In genomic region chr10:110724116-110724701, GRCh38 we compare ENCODE assay signal across 11 cellular contexts.
DNase-seq lines count a peak whose midpoint lies in the region; ATAC-seq and TF ChIP-seq lines count a peak whose summit lies in the region.
"Had no signal": no experiment of that assay in that cellular context is flagged by ENCODE, and none has a peak within 500 bp of the region (broad histone marks: within the 10 kb centered on the region; RNA-seq: fewer than 3 reads in every experiment).

No MANE protein-coding gene starts in this region.

- H3K9me3 ChIP-seq in ovary (no peaks in the 10 kb centered on the region), PC-9 (ENCODE audit: insufficient read depth, low read depth) (no peaks in the 10 kb centered on the region)

- H3K4me2 ChIP-seq in PC-9 = no peak overlapping the region

- H3K36me3 Mint-ChIP-seq in activated naive CD8-positive, alpha-beta T cell treated with anti-CD3 and anti-CD28 coated beads, Interleukin-2, amount 50 U/mL, for 24 hours (ENCODE audit: low read depth) = no peaks in the 10 kb centered on the region

- no peaks in the 10 kb centered on the region for H3K36me3 ChIP-seq in GM06990 (ENCODE audit: control insufficient read depth, insufficient read depth, low read length)
- no peaks in the 10 kb centered on the region for H3K36me3 ChIP-seq in ovary
- no peaks in the 10 kb centered on the region for H3K36me3 ChIP-seq in PC-9 (ENCODE audit: low read depth)

- no peaks in the 10 kb centered on the region for H3K9me3 Mint-ChIP-seq in activated naive CD8-positive, alpha-beta T cell treated with anti-CD3 and anti-CD28 coated beads, Interleukin-2, amount 50 U/mL, for 24 hours

- H3K4me1 ChIP-seq in ovary (ENCODE audit: insufficient read depth) (no peaks in the 10 kb centered on the region), PC-9 (replicated peaks; ENCODE audit: insufficient read depth) (peaks cover 4% of the 10 kb centered on the region; the same call in 1 of the 2 replicates)

- DNase-seq in GM06990 (ENCODE audit: extremely low read depth, insufficient read length) = peak; percentile 49
- DNase-seq in GM19240 (ENCODE audit: insufficient read length, low spot score) = peak; percentile 26
- DNase-seq in activated naive CD8-positive, alpha-beta T cell treated with anti-CD3 and anti-CD28 coated beads, Interleukin-2, amount 50 U/mL, for 24 hours = no peak
- no peak for DNase-seq in ovary
- no peak for DNase-seq in PC-9
- no peak for DNase-seq in AG08396 (ENCODE audit: low spot score)
- no peak for DNase-seq in activated CD4-positive, alpha-beta T cell treated with anti-CD3 and anti-CD28 coated beads for 48 hours
- DNase-seq: activated CD4-positive, CD25-positive, alpha-beta regulatory T cell treated with anti-CD3 and anti-CD28 coated beads, Interleukin-2, amount 50 U/mL, for 72 hours; DMS53; NCI-H345 had no signal

- H3K27ac Mint-ChIP-seq in activated naive CD8-positive, alpha-beta T cell treated with anti-CD3 and anti-CD28 coated beads, Interleukin-2, amount 50 U/mL, for 24 hours = no peak overlapping the region

- H3K27ac ChIP-seq in ovary (no peak overlapping the region), PC-9 (no peak overlapping the region)

- CTCF ChIA-PET in PC-9 (lab: Charles Lee) = no interaction called here

- no peak overlapping the region for H2AFZ ChIP-seq in PC-9

- no peak overlapping the region for H3K4me3 Mint-ChIP-seq in activated naive CD8-positive, alpha-beta T cell treated with anti-CD3 and anti-CD28 coated beads, Interleukin-2, amount 50 U/mL, for 24 hours

- no peaks in the 10 kb centered on the region for H4K20me1 ChIP-seq in PC-9 (ENCODE audit: insufficient read depth)

- TF ChIP-seq CTCF in GM06990 (IDR thresholded peaks at IDR 0.05; ENCODE audit: insufficient read depth, low read length, poor library complexity, severe bottlenecking) (no peak), ovary (IDR thresholded peaks at IDR 0.05) (no peak), PC-9 (conservative IDR thresholded peaks at IDR 0.05) (no peak)

- no peak for TF ChIP-seq POLR2A in ovary (IDR thresholded peaks at IDR 0.05)

- peaks cover 33% of the 10 kb centered on the region for H3K4me1 Mint-ChIP-seq in activated naive CD8-positive, alpha-beta T cell treated with anti-CD3 and anti-CD28 coated beads, Interleukin-2, amount 50 U/mL, for 24 hours

- intact Hi-C loops in ovary (cut with DNase I) = no loop called here
- intact Hi-C loops in PC-9 (cut with micrococcal nuclease; ENCODE audit: unreplicated experiment) = no loop called here

- H3K27me3 ChIP-seq in GM06990 (replicated peaks; ENCODE audit: control insufficient read depth, insufficient read depth, low read length) = no peaks in the 10 kb centered on the region
- H3K27me3 ChIP-seq in ovary = no peaks in the 10 kb centered on the region
- H3K27me3 ChIP-seq in PC-9 (ENCODE audit: insufficient read depth, low read depth) = no peaks in the 10 kb centered on the region

- no peaks in the 10 kb centered on the region for H3K9me2 ChIP-seq in PC-9 (ENCODE audit: insufficient read depth)

- peak; percentile 56 for ATAC-seq in HG03045 (IDR thresholded peaks at IDR 0.05; ENCODE audit: unreplicated experiment)
- ATAC-seq in activated naive CD8-positive, alpha-beta T cell treated with anti-CD3 and anti-CD28 coated beads, Interleukin-2, amount 50 U/mL, for 24 hours = peak; percentile 61

- no peak for TF ChIP-seq EP300 in ovary (IDR thresholded peaks at IDR 0.05)

- H3F3A ChIP-seq in PC-9 (ENCODE audit: insufficient read depth, low read depth) = no peaks in the 10 kb centered on the region

- no TSS peak for BruUV-seq in PC-9 (replicated peaks; lab: Mats Ljungman, UMichigan)

- POLR2A ChIA-PET in PC-9 (lab: Charles Lee; ENCODE audit: unreplicated experiment) = no interaction called here

- no peak overlapping the region for H3K4me3 ChIP-seq in GM06990 (replicated peaks; ENCODE audit: low read depth, low read length)
- no peak overlapping the region for H3K4me3 ChIP-seq in ovary
- no peak overlapping the region for H3K4me3 ChIP-seq in PC-9

- H3K27me3 Mint-ChIP-seq in activated naive CD8-positive, alpha-beta T cell treated with anti-CD3 and anti-CD28 coated beads, Interleukin-2, amount 50 U/mL, for 24 hours = no peaks in the 10 kb centered on the region

- 56 to 63% (median 62%) methylated on average over 6 of the region's 6 CpGs for WGBS in ovary, 3 donors

- no peaks in the 10 kb centered on the region for H3K79me2 ChIP-seq in PC-9 (ENCODE audit: low read depth)

Comparison
In these comparisons a context has a peak if more than half of its experiments do, and no peak if none do; other contexts are left out.
1. DNase-seq: peak in GM06990 (single experiment) and GM19240 (single experiment); none in activated naive CD8-positive, alpha-beta T cell treated with anti-CD3 and anti-CD28 coated beads, Interleukin-2, amount 50 U/mL, for 24 hours (single experiment), ovary (0 of 5), PC-9 (0 of 2), AG08396 (single experiment) and activated CD4-positive, alpha-beta T cell treated with anti-CD3 and anti-CD28 coated beads for 48 hours (single experiment).